Comparison of ENCODE assay signal across 34 cellular contexts in genomic region chr9:27047126-27047525, GRCh38. TPM values are rescaled to one million over a fixed set of nuclear protein-coding genes. Genes with fewer than 3 reads are reported as not detected.
"Had no signal": no experiment of that assay in that cellular context is flagged by ENCODE, and none has a peak within 500 bp of the region (broad histone marks: within the 10 kb centered on the region; RNA-seq: fewer than 3 reads in every experiment).

No MANE protein-coding gene starts in this region.

- ATAC-seq: activated CD8-positive, alpha-beta T cell treated with anti-CD3 and anti-CD28 coated beads for 36 hours; activated T-cell treated with anti-CD3 and anti-CD28 coated beads, Interleukin-2, amount 50 U/mL, for 4 hours; activated T-helper 17 cell treated with anti-CD3 and anti-CD28 coated beads, Interleukin-2, amount 50 U/mL, for 72 hours; heart right ventricle; lower lobe of right lung; mucosa of descending colon; natural killer cell treated with Interleukin-12 subunit alpha and Interleukin-12 subunit beta and Interleukin-15 and Interleukin-18, amount 100 ng/mL, for 72 hours; stimulated activated memory B cell treated with anti-CD40 and anti-IgM and Interleukin-4, amounts not matched to agents 10 μg/mL and 1 μg/mL and 100 μg/mL, for 72 hours; stimulated activated naive CD8-positive, alpha-beta T cell treated with anti-CD3 and anti-CD28 coated beads, Interleukin-15, amount 100 ng/mL, for 72 hours; WTC11 had no signal

- DNase-seq: activated CD4-positive, alpha-beta T cell treated with anti-CD3 and anti-CD28 coated beads, Interleukin-2, amount 50 U/mL, for 1 hour; activated CD8-positive, alpha-beta T cell treated with anti-CD3 and anti-CD28 coated beads for 36 hours; activated gamma-delta T cell treated with Interleukin-2 at 50 U/mL for 16 hours; activated naive CD4-positive, alpha-beta T cell treated with anti-CD3 and anti-CD28 coated beads, Interleukin-2, amount 50 U/mL, for 16 hours; activated T-cell treated with anti-CD3 and anti-CD28 coated beads, Interleukin-2, amount 50 U/mL, for 4 hours; amniotic stem cell; brain microvascular endothelial cell; cortex of kidney; foreskin fibroblast; heart right ventricle; lower lobe of right lung; mucosa of descending colon; stimulated activated CD4-positive, alpha-beta T cell treated with anti-CD3 and anti-CD28 coated beads, Interleukin-1b, Interleukin-23, amount 100 ng/mL, for 48 hours; stimulated activated CD4-positive, alpha-beta T cell treated with anti-CD3 and anti-CD28 coated beads, Interleukin-4, amount 100 ng/mL, for 4 hours; stimulated activated CD8-positive, alpha-beta memory T cell treated with anti-CD3 and anti-CD28 coated beads, Interleukin-4, amount 100 ng/mL, for 48 hours; stimulated activated naive CD8-positive, alpha-beta T cell treated with anti-CD3 and anti-CD28 coated beads, Interleukin-15, amount 100 ng/mL, for 72 hours; substantia nigra; uterus had no signal

- H3K4me3 ChIP-seq: heart right ventricle, lower lobe of right lung, mucosa of descending colon, smooth muscle cell, uterus had no signal

- FAIRE-seq: astrocyte, endothelial cell of umbilical vein had no signal

- H3K9me3 ChIP-seq: heart right ventricle, lower lobe of right lung, mucosa of descending colon, uterus had no signal

- H3K27me3 ChIP-seq: brain microvascular endothelial cell, heart right ventricle, uterus had no signal

- H3K4me1 ChIP-seq: heart right ventricle, lower lobe of right lung, uterus had no signal

- H3K36me3 ChIP-seq: brain microvascular endothelial cell, uterus had no signal

- H3K27ac ChIP-seq: brain microvascular endothelial cell, heart right ventricle, lower lobe of right lung, uterus had no signal

- H3K4me2 ChIP-seq: smooth muscle cell had no signal

RNA-seq across cellular contexts. Expression of gene LRRC19, which starts 41.7 kb away (rescaled TPM):
- total RNA-seq: activated CD8-positive, alpha-beta T cell treated with anti-CD3 and anti-CD28 coated beads for 36 hours; activated T-cell treated with anti-CD3 and anti-CD28 coated beads, Interleukin-2, amount 50 U/mL, for 4 hours; activated T-helper 17 cell treated with anti-CD3 and anti-CD28 coated beads, Interleukin-2, amount 50 U/mL, for 72 hours; astrocyte; cardiac septum; chondrocyte; endothelial cell of umbilical vein; glomerular endothelial cell; heart right ventricle; kidney epithelial cell; mesenteric fat pad; myocyte; natural killer cell treated with Interleukin-12 subunit alpha and Interleukin-12 subunit beta and Interleukin-15 and Interleukin-18, amount 100 ng/mL, for 72 hours; omental fat pad; posterior vena cava; smooth muscle cell; uterus; WTC11 had no signal
- polyA plus RNA-seq: endothelial cell of umbilical vein, esophagus, heart right ventricle had no signal
